Comparison of ENCODE assay signal across 9 cellular contexts in genomic region chr13:26529441-26529840, GRCh38. TPM values are rescaled to one million over a fixed set of nuclear protein-coding genes. Genes with fewer than 3 reads are reported as not detected.
DNase-seq lines count a peak whose midpoint lies in the region; ATAC-seq and TF ChIP-seq lines count a peak whose summit lies in the region.
"Had no signal": no experiment of that assay in that cellular context is flagged by ENCODE, and none has a peak within 500 bp of the region (broad histone marks: within the 10 kb centered on the region; RNA-seq: fewer than 3 reads in every experiment).

No MANE protein-coding gene starts in this region.

- H3K27ac Mint-ChIP-seq in activated T-cell treated with anti-CD3 and anti-CD28 coated beads, Interleukin-2, amount 50 U/mL, for 24 hours, result no peak overlapping the region
- no peak overlapping the region for H3K27ac Mint-ChIP-seq in glutamatergic neuron (ENCODE audit: unreplicated experiment)
- H3K27ac Mint-ChIP-seq: CD8-positive, alpha-beta T cell had no signal

- TF ChIP-seq CTCF in RWPE1 (conservative IDR thresholded peaks at IDR 0.05; ENCODE audit: low read depth) (no peak), fibroblast of the aortic adventitia (IDR thresholded peaks at IDR 0.05; ENCODE audit: insufficient read depth, low read length) (no peak), glutamatergic neuron (IDR thresholded peaks at IDR 0.05; ENCODE audit: partially characterized antibody, unreplicated experiment) (no peak), omental fat pad (IDR thresholded peaks at IDR 0.05) (no peak)

- ATAC-seq in omental fat pad (ENCODE audit: low FRiP score) (no peak), GM21367 (IDR thresholded peaks at IDR 0.05; ENCODE audit: unreplicated experiment) (no peak)
- ATAC-seq: CD8-positive, alpha-beta T cell had no signal

- H3K4me3 ChIP-seq in fibroblast of the aortic adventitia (ENCODE audit: low read depth, low read length), result no peak overlapping the region

- peaks cover 21% of the 10 kb centered on the region for H3K27me3 Mint-ChIP-seq in activated T-cell treated with anti-CD3 and anti-CD28 coated beads, Interleukin-2, amount 50 U/mL, for 24 hours
- H3K27me3 Mint-ChIP-seq in glutamatergic neuron (ENCODE audit: unreplicated experiment), result no peaks in the 10 kb centered on the region

- CTCF ChIA-PET in RWPE1 (lab: Yijun Ruan, JAX), result no interaction called here

- H3K27ac ChIP-seq in RWPE1, result no peak overlapping the region

- no peaks in the 10 kb centered on the region for H3K9me3 Mint-ChIP-seq in activated T-cell treated with anti-CD3 and anti-CD28 coated beads, Interleukin-2, amount 50 U/mL, for 24 hours
- H3K9me3 Mint-ChIP-seq in glutamatergic neuron (ENCODE audit: unreplicated experiment), result no peaks in the 10 kb centered on the region
- H3K9me3 Mint-ChIP-seq: CD8-positive, alpha-beta T cell had no signal

- H3K4me1 Mint-ChIP-seq in activated T-cell treated with anti-CD3 and anti-CD28 coated beads, Interleukin-2, amount 50 U/mL, for 24 hours (ENCODE audit: low read depth), result no peaks in the 10 kb centered on the region
- H3K4me1 Mint-ChIP-seq in glutamatergic neuron (ENCODE audit: low read depth, unreplicated experiment), result no peaks in the 10 kb centered on the region

- POLR2A ChIA-PET in RWPE1 (lab: Yijun Ruan, JAX; ENCODE audit: low non-redundant PET), result no interaction called here

- no peak overlapping the region for H3K4me3 Mint-ChIP-seq in activated T-cell treated with anti-CD3 and anti-CD28 coated beads, Interleukin-2, amount 50 U/mL, for 24 hours
- H3K4me3 Mint-ChIP-seq in glutamatergic neuron (ENCODE audit: unreplicated experiment), result no peak overlapping the region
- H3K4me3 Mint-ChIP-seq: CD8-positive, alpha-beta T cell had no signal

- H3K36me3 Mint-ChIP-seq in activated T-cell treated with anti-CD3 and anti-CD28 coated beads, Interleukin-2, amount 50 U/mL, for 24 hours (ENCODE audit: low read depth), result no peaks in the 10 kb centered on the region
- no peaks in the 10 kb centered on the region for H3K36me3 Mint-ChIP-seq in glutamatergic neuron (ENCODE audit: unreplicated experiment)
- H3K36me3 Mint-ChIP-seq: CD8-positive, alpha-beta T cell had no signal

- DNase-seq in activated T-cell treated with anti-CD3 and anti-CD28 coated beads for 1 hour (ENCODE audit: low read depth) (peak; percentile 5), RWPE1 (ENCODE audit: low spot score) (peak; percentile 39), fibroblast of the aortic adventitia (ENCODE audit: low read depth) (peak; percentile 76), glutamatergic neuron (no peak), omental fat pad (ENCODE audit: low spot score) (no peak)
- no peak for DNase-seq in activated T-cell treated with anti-CD3 and anti-CD28 coated beads, Interleukin-2, amount 50 U/mL, for 24 hours
- DNase-seq in stimulated activated CD4-positive, alpha-beta T cell treated with anti-CD3 and anti-CD28 coated beads, Interleukin-4, amount 100 ng/mL, for 24 hours, result peak; percentile 7

RNA-seq across cellular contexts. Expression of gene WASF3, which starts 28.0 kb away (rescaled TPM):
- 11.7 and 13.5 TPM in 2 replicates for total RNA-seq in fibroblast of the aortic adventitia (ENCODE audit: low replicate concordance)
- total RNA-seq in glutamatergic neuron (ENCODE audit: unreplicated experiment), result 10.1 TPM
- 10 to 100 TPM; 22.9 to 50.8 (median 47.9) TPM for total RNA-seq in omental fat pad
- total RNA-seq: CD8-positive, alpha-beta T cell had no signal

Comparison
In these comparisons a context has a peak if more than half of its experiments do, and no peak if none do; other contexts are left out.
1. DNase-seq: peak in activated T-cell treated with anti-CD3 and anti-CD28 coated beads for 1 hour (single experiment), RWPE1 (single experiment), fibroblast of the aortic adventitia (single experiment) and stimulated activated CD4-positive, alpha-beta T cell treated with anti-CD3 and anti-CD28 coated beads, Interleukin-4, amount 100 ng/mL, for 24 hours (single experiment); none in activated T-cell treated with anti-CD3 and anti-CD28 coated beads, Interleukin-2, amount 50 U/mL, for 24 hours (single experiment), glutamatergic neuron (single experiment) and omental fat pad (single experiment).